Comparison of ENCODE assay signal across 25 cellular contexts in genomic region chr16:12680531-12680930, GRCh38.
DNase-seq lines count a peak whose midpoint lies in the region; ATAC-seq and TF ChIP-seq lines count a peak whose summit lies in the region.
"Had no signal": no experiment of that assay in that cellular context is flagged by ENCODE, and none has a peak within 500 bp of the region (broad histone marks: within the 10 kb centered on the region; RNA-seq: fewer than 3 reads in every experiment).

No MANE protein-coding gene starts in this region.

- H3K27ac Mint-ChIP-seq in GM23338, result no peak overlapping the region
- H3K27ac Mint-ChIP-seq: CD4-positive, CD25-positive, alpha-beta regulatory T cell had no signal

- ATAC-seq in GM23338 (peak; percentile 91), GM21786 (IDR thresholded peaks at IDR 0.05; ENCODE audit: unreplicated experiment) (no peak), HG03095 (IDR thresholded peaks at IDR 0.05; ENCODE audit: unreplicated experiment) (no peak)
- ATAC-seq: HCT116, Right ventricle myocardium inferior had no signal

- peak overlapping the region; percentile 49; the same call in 1 of the 2 replicates for H3K4me2 ChIP-seq in GM23338
- H3K4me2 ChIP-seq: BLaER1, PC-9 had no signal

- H3F3A ChIP-seq in GM23338 (replicated peaks; ENCODE audit: low read depth), result no peaks in the 10 kb centered on the region

- H3K9ac ChIP-seq in HUES6 (ENCODE audit: low read length), result no peak overlapping the region
- H3K9ac ChIP-seq: BLaER1, GM23248 had no signal

- peaks cover 13% of the 10 kb centered on the region; the same call in 2 of the 3 replicates for H3K4me1 Mint-ChIP-seq in GM23338

- H3K27me3 Mint-ChIP-seq in GM23338 (ENCODE audit: insufficient read depth, low read depth, poor library complexity), result peaks cover 5% of the 10 kb centered on the region
- H3K27me3 Mint-ChIP-seq: CD4-positive, CD25-positive, alpha-beta regulatory T cell had no signal

- H3K79me2 ChIP-seq in GM23338 (replicated peaks; ENCODE audit: insufficient read depth), result no peaks in the 10 kb centered on the region

- no peak overlapping the region for H3K4me3 Mint-ChIP-seq in GM23338
- H3K4me3 Mint-ChIP-seq: CD4-positive, CD25-positive, alpha-beta regulatory T cell had no signal

- peaks cover 4% of the 10 kb centered on the region; the same call in 1 of the 3 replicates for H3K36me3 Mint-ChIP-seq in GM23338 (ENCODE audit: low read depth)

- H3K4me3 ChIP-seq in GM23338, result peak overlapping the region; percentile 8; the same call in 1 of the 2 replicates
- H3K4me3 ChIP-seq in HUES6 (ENCODE audit: low read depth, low read length), result no peak overlapping the region
- no peak overlapping the region for H3K4me3 ChIP-seq in brain microvascular endothelial cell (ENCODE audit: low read depth, low read length)
- H3K4me3 ChIP-seq: BLaER1, GM23248, PC-9, SJCRH30 had no signal

- H3K4me1 ChIP-seq in GM23338 (ENCODE audit: insufficient read depth), result peaks cover 7% of the 10 kb centered on the region; the same call in 1 of the 2 replicates
- peaks cover 16% of the 10 kb centered on the region for H3K4me1 ChIP-seq in HUES6 (ENCODE audit: control insufficient read depth, insufficient read depth, low read length)

- no peaks in the 10 kb centered on the region for H3K9me3 ChIP-seq in HUES6 (ENCODE audit: control insufficient read depth, insufficient read depth, low read depth, low read length)
- H3K9me3 ChIP-seq: BLaER1, SJCRH30 had no signal

- peaks cover 10% of the 10 kb centered on the region; the same call in 2 of the 3 replicates for H3K9me3 Mint-ChIP-seq in GM23338

- H2AFZ ChIP-seq in GM23338, result no peak overlapping the region
- H2AFZ ChIP-seq: GM23248, PC-9 had no signal

- H3K36me3 ChIP-seq in GM23338 (ENCODE audit: insufficient read depth) (no peaks in the 10 kb centered on the region), HUES6 (ENCODE audit: control insufficient read depth, insufficient read depth, low read length) (no peaks in the 10 kb centered on the region), brain microvascular endothelial cell (replicated peaks) (no peaks in the 10 kb centered on the region)
- H3K36me3 ChIP-seq: SJCRH30 had no signal

- H3K27ac ChIP-seq in GM23338 (ENCODE audit: low read depth) (peak overlapping the region; percentile 67; the same call in 1 of the 2 replicates), HUES6 (ENCODE audit: low read depth, low read length) (0 out of 2 replicates have a peak overlapping the region, but pooled peaks have one; percentile 36), brain microvascular endothelial cell (peak overlapping the region; percentile 1)
- H3K27ac ChIP-seq: BLaER1, GM23248, PC-9, SJCRH30 had no signal

- H3K27me3 ChIP-seq in GM23338 (ENCODE audit: insufficient read depth) (no peaks in the 10 kb centered on the region), HUES6 (ENCODE audit: control insufficient read depth, insufficient read depth, low read length) (no peaks in the 10 kb centered on the region), brain microvascular endothelial cell (replicated peaks) (no peaks in the 10 kb centered on the region)
- H3K27me3 ChIP-seq: BLaER1, SJCRH30 had no signal

- in situ Hi-C loops in brain microvascular endothelial cell (cut with HindIII; ENCODE audit: low pct_ligation_motif_present, low sequenced_read_pairs), result no loop called here

- DNase-seq in GM23338 (ENCODE audit: low spot score), result peak; percentile 24
- DNase-seq in brain microvascular endothelial cell, result no peak
- peak; percentile 41 for DNase-seq in iPS-NIHi11 (ENCODE audit: low spot score)
- no peak for DNase-seq in T-helper 9 cell
- no peak for DNase-seq in activated naive CD4-positive, alpha-beta T cell treated with Interleukin-2 at 50 U/mL for 16 hours
- DNase-seq: CD4-positive, CD25-positive, alpha-beta regulatory T cell; GM23248; KBM-7; MV-4-11; NCI-H1105; NCI-H1436 treated with DMSO at 0.1 percent for 48 hours; NCI-H1930; NCI-H2107; NCI-H446; NCI-H526; NCI-H82; NK-92 treated with Interleukin-12 subunit alpha and Interleukin-12 subunit beta, amount 100 ng/mL, for 24 hours; PC-9; SJCRH30 had no signal

- no peak; a peak in 1 of 4 replicates for TF ChIP-seq CTCF in GM23338 (conservative IDR thresholded peaks at IDR 0.05; ENCODE audit: low read depth in 2 of 2)
- no peak for TF ChIP-seq CTCF in brain microvascular endothelial cell (IDR thresholded peaks at IDR 0.05; ENCODE audit: low read depth, low read length, missing control alignments)

- no peaks in the 10 kb centered on the region for H3K9me2 ChIP-seq in GM23338 (ENCODE audit: insufficient read depth)

- no peaks in the 10 kb centered on the region for H4K20me1 ChIP-seq in GM23338 (replicated peaks; ENCODE audit: insufficient read depth)
- H4K20me1 ChIP-seq: BLaER1 had no signal

TF ChIP-seq in GM23338, 12 proteins besides CTCF, POLR2A, EP300 and RAD21:
- no peak for TF ChIP-seq POLR2AphosphoS5 (IDR thresholded peaks at IDR 0.05; ENCODE audit: low read depth)
- TF ChIP-seq ZNF331 (CRISPR knock-in tag; IDR thresholded peaks at IDR 0.05; ENCODE audit: low read depth), result no peak

Comparison
In these comparisons a context has a peak if more than half of its experiments do, and no peak if none do; other contexts are left out.
1. DNase-seq: peak in GM23338 (single experiment) and iPS-NIHi11 (single experiment); none in brain microvascular endothelial cell (single experiment), T-helper 9 cell (single experiment) and activated naive CD4-positive, alpha-beta T cell treated with Interleukin-2 at 50 U/mL for 16 hours (single experiment).
2. H3K27ac ChIP-seq: peak in every context shown above with its lines; median percentile 67 in GM23338; 36 in HUES6; 1 in brain microvascular endothelial cell.